ENCODE assay signal across 22 cellular contexts in the genomic region with DNA sequence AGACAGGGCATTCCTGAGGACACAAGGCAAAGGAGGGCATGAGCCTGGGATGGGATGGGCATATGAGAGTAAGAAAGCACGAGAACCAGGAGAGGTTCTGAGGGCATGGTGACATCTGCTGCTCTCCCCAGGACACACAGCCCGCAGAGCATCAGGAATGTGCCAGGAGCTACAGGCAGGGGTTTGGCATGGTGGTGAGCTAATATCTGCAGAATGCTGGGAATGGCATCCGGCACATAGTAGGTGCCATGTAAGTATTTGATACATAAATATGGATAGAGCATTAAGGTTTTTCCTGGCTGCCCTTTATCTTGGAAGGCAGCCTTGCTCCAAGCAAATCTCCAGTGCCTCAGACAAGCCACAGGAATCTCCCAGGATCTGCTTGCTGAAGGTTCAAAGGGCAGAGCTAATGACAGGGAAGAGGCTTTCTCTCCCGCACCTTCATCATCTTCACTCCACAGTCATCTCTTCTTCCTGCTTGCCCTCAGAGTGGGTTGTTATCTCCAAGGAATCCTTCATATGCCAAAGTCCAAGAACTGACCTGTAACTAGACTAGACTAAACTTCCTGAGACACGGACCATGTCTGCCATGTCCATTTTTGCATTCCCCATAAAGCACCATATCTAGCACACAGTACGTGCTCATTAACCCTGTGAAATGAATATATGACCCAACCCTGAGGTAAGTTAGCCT.
DNase-seq lines count a peak whose midpoint lies in the region; ATAC-seq and TF ChIP-seq lines count a peak whose summit lies in the region.
"Had no signal": no experiment of that assay in that cellular context is flagged by ENCODE, and none has a peak within 500 bp of the region (broad histone marks: within the 10 kb centered on the region; RNA-seq: fewer than 3 reads in every experiment).

No MANE protein-coding gene starts in this region.

- H3K4me2 ChIP-seq in trophoblast cell (ENCODE audit: low read length), result peak overlapping the region; percentile 35

- peak overlapping the region; percentile 54 for H4K91ac ChIP-seq in trophoblast cell (ENCODE audit: low read depth, low read length)

- TF ChIP-seq CTCF in endodermal cell (conservative IDR thresholded peaks at IDR 0.05), result peak; percentile 33
- no peak for TF ChIP-seq CTCF in chondrocyte (IDR thresholded peaks at IDR 0.05)
- no peak for TF ChIP-seq CTCF in omental fat pad (IDR thresholded peaks at IDR 0.05)

- H3K9ac ChIP-seq in endodermal cell (ENCODE audit: extremely low read depth, low read length, poor library complexity, severe bottlenecking) (no peak overlapping the region), trophoblast cell (ENCODE audit: low read length) (no peak overlapping the region)

- H3K36me3 Mint-ChIP-seq in endodermal cell (ENCODE audit: low read depth) (no peaks in the 10 kb centered on the region), chondrocyte (ENCODE audit: low read depth) (no peaks in the 10 kb centered on the region)
- H3K36me3 Mint-ChIP-seq: CD8-positive, alpha-beta memory T cell; stimulated activated effector memory CD8-positive, alpha-beta T cell treated with anti-CD3 and anti-CD28 coated beads, Interleukin-12 subunit alpha, Interleukin-12 subunit beta, amount 100 ng/mL, for 72 hours; T-cell had no signal

- H3K4me1 ChIP-seq in endodermal cell (ENCODE audit: control insufficient read depth, insufficient read depth, low read length), result peaks cover 8% of the 10 kb centered on the region
- peaks cover 34 to 42% of the 10 kb centered on the region in 2 experiments for H3K4me1 ChIP-seq in trophoblast cell (ENCODE audit: control insufficient read depth in 1 of 2, insufficient read depth in 2 of 2, low read length in 2 of 2)
- H3K4me1 ChIP-seq: lower lobe of right lung, suprapubic skin had no signal

- no peak for ATAC-seq in omental fat pad (ENCODE audit: low FRiP score)
- ATAC-seq: esophagus mucosa; stimulated activated effector memory CD8-positive, alpha-beta T cell treated with anti-CD3 and anti-CD28 coated beads, Interleukin-12 subunit alpha, Interleukin-12 subunit beta, amount 100 ng/mL, for 72 hours; T-cell had no signal

- H3K18ac ChIP-seq in trophoblast cell (ENCODE audit: low read length), result peak overlapping the region; percentile 6

- peak overlapping the region; percentile 28 for H3K14ac ChIP-seq in trophoblast cell (ENCODE audit: low read length)

- 84 to 94% methylated on average over 4 to 6 of the region's 6 CpGs for WGBS in endodermal cell (ENCODE audit: insufficient coverage in 1 of 2, insufficient read length in 1 of 2), 2 experiments
- WGBS in trophoblast cell (ENCODE audit: extremely low coverage, insufficient coverage, insufficient read length), result no CpG with 5 or more reads among the region's 6 CpGs

- H3K4ac ChIP-seq in trophoblast cell (ENCODE audit: low read depth, low read length), result no peak overlapping the region

- no peak overlapping the region for H3K27ac ChIP-seq in endodermal cell (ENCODE audit: low read depth, low read length)
- H3K27ac ChIP-seq in trophoblast cell (ENCODE audit: low read depth, low read length), result peak overlapping the region; percentile 78
- H3K27ac ChIP-seq: cardiac muscle cell, lower lobe of right lung, suprapubic skin had no signal

- H3K23ac ChIP-seq in trophoblast cell (ENCODE audit: low read length), result no peak overlapping the region

- peak overlapping the region; percentile 20 for H2BK5ac ChIP-seq in trophoblast cell (ENCODE audit: low read depth, low read length, poor library complexity)

- H4K8ac ChIP-seq in trophoblast cell (ENCODE audit: low read depth, low read length), result peak overlapping the region; percentile 30

- H3K9me3 ChIP-seq in endodermal cell (ENCODE audit: control insufficient read depth, low read length) (peaks cover 6% of the 10 kb centered on the region), trophoblast cell (ENCODE audit: insufficient read depth, low read depth, low read length) (no peaks in the 10 kb centered on the region)
- H3K9me3 ChIP-seq: lower lobe of right lung, suprapubic skin had no signal

- H3K36me3 ChIP-seq in endodermal cell (ENCODE audit: control insufficient read depth, insufficient read depth, low read length), result no peaks in the 10 kb centered on the region
- no peaks in the 10 kb centered on the region for H3K36me3 ChIP-seq in trophoblast cell (ENCODE audit: control insufficient read depth in 1 of 2, insufficient read depth in 2 of 2, low read length in 2 of 2)
- H3K36me3 ChIP-seq: cardiac muscle cell, lower lobe of right lung, suprapubic skin had no signal

- no peak overlapping the region for H2AFZ ChIP-seq in trophoblast cell (ENCODE audit: insufficient read depth, low read length, poor library complexity)

- H2BK120ac ChIP-seq in trophoblast cell (ENCODE audit: insufficient read depth, low read length, poor library complexity), result peak overlapping the region; percentile 40

- peaks cover 31% of the 10 kb centered on the region for H3K79me1 ChIP-seq in trophoblast cell (ENCODE audit: low read length)

- H2BK12ac ChIP-seq in trophoblast cell (ENCODE audit: low read length), result peak overlapping the region; percentile 19

- H3K79me2 ChIP-seq in trophoblast cell (ENCODE audit: control insufficient read depth, insufficient read depth, low read length, poor library complexity), result no peaks in the 10 kb centered on the region

- H3K27ac Mint-ChIP-seq in endodermal cell (peak overlapping the region; percentile 54), chondrocyte (ENCODE audit: unreplicated experiment) (no peak overlapping the region)
- H3K27ac Mint-ChIP-seq: activated naive CD4-positive, alpha-beta T cell treated with anti-CD3 and anti-CD28 coated beads for 36 hours; T-cell had no signal

- no peak overlapping the region for H3K4me3 ChIP-seq in endodermal cell (ENCODE audit: low read length)
- no peak overlapping the region for H3K4me3 ChIP-seq in trophoblast cell (ENCODE audit: low read depth, low read length)
- H3K4me3 ChIP-seq: cardiac muscle cell, lower lobe of right lung, suprapubic skin had no signal

- peaks cover 5% of the 10 kb centered on the region for H3K27me3 Mint-ChIP-seq in endodermal cell (ENCODE audit: insufficient read depth)
- H3K27me3 Mint-ChIP-seq in chondrocyte (ENCODE audit: low read depth), result no peaks in the 10 kb centered on the region

- peak; percentile 79 for DNase-seq in EL
- peak; percentile 18 for DNase-seq in M059J (ENCODE audit: low read depth)
- DNase-seq in endodermal cell, result no peak
- DNase-seq in trophoblast cell, result peak; percentile 79 to 81
- no peak for DNase-seq in chondrocyte (ENCODE audit: low spot score)
- DNase-seq in omental fat pad (ENCODE audit: low spot score), result no peak
- no peak for DNase-seq in stimulated activated CD4-positive, alpha-beta T cell treated with anti-CD3 and anti-CD28 coated beads, Interleukin-2, amount 100 ng/mL, for 48 hours
- DNase-seq: activated naive CD4-positive, alpha-beta T cell treated with anti-CD3 and anti-CD28 coated beads for 36 hours; activated T-cell treated with anti-CD3 and anti-CD28 coated beads, Interleukin-2, amount 50 U/mL, for 48 hours; CD8-positive, alpha-beta memory T cell; DND-41; lower lobe of right lung; NCI-H2171; NCI-H774; OCI-M1; SHP77; stimulated activated CD4-positive, alpha-beta T cell treated with anti-CD3 and anti-CD28 coated beads, Interleukin-1b, Interleukin-23, amount 100 ng/mL, for 48 hours; T-cell had no signal

- no peaks in the 10 kb centered on the region for H3K9me3 Mint-ChIP-seq in endodermal cell
- H3K9me3 Mint-ChIP-seq in chondrocyte (ENCODE audit: low read depth), result no peaks in the 10 kb centered on the region
- H3K9me3 Mint-ChIP-seq: activated naive CD4-positive, alpha-beta T cell treated with anti-CD3 and anti-CD28 coated beads for 36 hours; CD8-positive, alpha-beta memory T cell; stimulated activated effector memory CD8-positive, alpha-beta T cell treated with anti-CD3 and anti-CD28 coated beads, Interleukin-12 subunit alpha, Interleukin-12 subunit beta, amount 100 ng/mL, for 72 hours; T-cell had no signal

- no peak overlapping the region for H4K12ac ChIP-seq in trophoblast cell (ENCODE audit: low read depth, low read length)

- H3K4me1 Mint-ChIP-seq in endodermal cell (peaks cover 44% of the 10 kb centered on the region), chondrocyte (ENCODE audit: low read depth) (peaks cover 8% of the 10 kb centered on the region)

- H2AK5ac ChIP-seq in trophoblast cell (ENCODE audit: low read length), result peak overlapping the region; percentile 36

- H3K4me3 Mint-ChIP-seq in endodermal cell, result no peak overlapping the region
- no peak overlapping the region for H3K4me3 Mint-ChIP-seq in chondrocyte (ENCODE audit: unreplicated experiment)
- H3K4me3 Mint-ChIP-seq: activated naive CD4-positive, alpha-beta T cell treated with anti-CD3 and anti-CD28 coated beads for 36 hours; CD8-positive, alpha-beta memory T cell; stimulated activated effector memory CD8-positive, alpha-beta T cell treated with anti-CD3 and anti-CD28 coated beads, Interleukin-12 subunit alpha, Interleukin-12 subunit beta, amount 100 ng/mL, for 72 hours; T-cell had no signal

- H3K27me3 ChIP-seq in endodermal cell (ENCODE audit: control insufficient read depth, insufficient read depth, low read length, poor library complexity, severe bottlenecking) (no peaks in the 10 kb centered on the region), trophoblast cell (ENCODE audit: insufficient read depth, low read length) (no peaks in the 10 kb centered on the region)
- H3K27me3 ChIP-seq: cardiac muscle cell had no signal

Comparison
In these comparisons a context has a peak if more than half of its experiments do, and no peak if none do; other contexts are left out.
1. DNase-seq: peak in EL (single experiment), M059J (single experiment) and trophoblast cell (2 of 2); none in endodermal cell (single experiment), chondrocyte (single experiment), omental fat pad (single experiment) and stimulated activated CD4-positive, alpha-beta T cell treated with anti-CD3 and anti-CD28 coated beads, Interleukin-2, amount 100 ng/mL, for 48 hours (0 of 2).